15 cellular contexts compared by ENCODE assay signal in genomic region chr3:64909757-64910475, GRCh38.
"Had no signal": no experiment of that assay in that cellular context is flagged by ENCODE, and none has a peak within 500 bp of the region (broad histone marks: within the 10 kb centered on the region; RNA-seq: fewer than 3 reads in every experiment).

No MANE protein-coding gene starts in this region.

- H3K4me3 ChIP-seq: prostate gland, right lobe of liver, stomach, vagina had no signal

- ATAC-seq: activated CD4-positive, CD25-positive, alpha-beta regulatory T cell treated with anti-CD3 and anti-CD28 coated beads, Interleukin-2, amount 50 U/mL, for 24 hours; left ventricle myocardium superior; right lobe of liver had no signal

- DNase-seq: activated naive CD4-positive, alpha-beta T cell; activated naive CD8-positive, alpha-beta T cell treated with anti-CD3 and anti-CD28 coated beads, Interleukin-2, amount 10 ng/mL, durations not matched to agents 7 days and 5 days; activated T-cell treated with anti-CD3 and anti-CD28 coated beads for 4 hours; brain microvascular endothelial cell; cortex of kidney; effector CD4-positive, alpha-beta T cell; foreskin melanocyte; head of caudate nucleus; left ventricle myocardium superior; right lobe of liver; stimulated activated CD4-positive, alpha-beta T cell treated with anti-CD3 and anti-CD28 coated beads, Interleukin-1b, Interleukin-23, amount 100 ng/mL, for 48 hours; stomach had no signal

- H3K9me3 ChIP-seq: prostate gland, right lobe of liver, stomach, vagina had no signal

- H3K36me3 ChIP-seq: brain microvascular endothelial cell, prostate gland, right lobe of liver, stomach, vagina had no signal

- H3K27me3 ChIP-seq: brain microvascular endothelial cell, right lobe of liver, stomach, vagina had no signal

- H3K4me1 ChIP-seq: prostate gland, vagina had no signal

- H3K27ac ChIP-seq: brain microvascular endothelial cell, prostate gland, right lobe of liver, vagina had no signal
